ENCODE assay signal across 13 cellular contexts in the genomic region with DNA sequence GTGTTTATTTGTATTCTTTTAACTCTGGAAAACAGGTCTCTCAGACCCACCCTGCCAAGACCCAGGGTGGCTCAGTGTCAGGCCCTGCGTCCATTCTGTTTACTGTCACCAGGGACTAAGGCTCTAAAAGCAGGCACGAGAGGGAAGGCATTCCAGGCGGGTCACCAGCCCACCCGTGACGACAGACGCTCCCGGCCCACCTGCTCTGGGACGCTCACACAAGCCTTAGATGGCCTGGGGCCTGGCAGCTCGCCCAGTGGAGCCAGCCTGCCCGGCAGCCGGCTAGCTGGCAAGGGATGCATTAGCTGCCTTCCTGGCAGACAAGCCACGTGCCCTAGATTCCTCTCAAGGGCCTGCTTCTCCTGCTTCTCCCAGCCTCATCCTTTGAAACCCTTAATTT. TPM values are rescaled to one million over a fixed set of nuclear protein-coding genes. Genes with fewer than 3 reads are reported as not detected.
A peak's percentile ranks its signal among the peaks of the same experiment; 100 is the strongest.
DNase-seq lines count a peak whose midpoint lies in the region; ATAC-seq lines count a peak whose summit lies in the region.
"Had no signal": no experiment of that assay in that cellular context is flagged by ENCODE, and none has a peak within 500 bp of the region (broad histone marks: within the 10 kb centered on the region; RNA-seq: fewer than 3 reads in every experiment).

No MANE protein-coding gene starts in this region.

- ATAC-seq in aorta (ENCODE audit: low FRiP score) (peak; percentile 77), GM18502 (IDR thresholded peaks at IDR 0.05; ENCODE audit: poor library complexity, unreplicated experiment) (no peak), HG03460 (IDR thresholded peaks at IDR 0.05; ENCODE audit: unreplicated experiment) (no peak)
- ATAC-seq: naive thymus-derived CD8-positive, alpha-beta T cell; stimulated activated naive B cell treated with anti-CD40 and anti-IgM and Interleukin-4, amounts not matched to agents 10 μg/mL and 1 μg/mL and 100 μg/mL, for 72 hours had no signal

- DNase-seq in NCI-H345 (lab: John Stamatoyannopoulos, UW) (peak; percentile 56), NCI-H345 treated with DMSO at 0.1 percent for 48 hours (lab: John Stamatoyannopoulos, UW; ENCODE audit: unreplicated experiment) (no peak), cerebellar cortex (ENCODE audit: low spot score) (peak; percentile 95), medulla oblongata (ENCODE audit: extremely low spot score) (peak; percentile 90), aorta (peak; percentile 83 to 91), amniotic stem cell (lab: John Stamatoyannopoulos, UW) (no peak)
- DNase-seq: activated T-cell treated with anti-CD3 and anti-CD28 coated beads for 4 hours; MV-4-11; naive thymus-derived CD8-positive, alpha-beta T cell; Peyer's patch; stimulated activated naive B cell treated with anti-CD40 and anti-IgM and Interleukin-4, amounts not matched to agents 10 μg/mL and 1 μg/mL and 100 μg/mL, for 72 hours had no signal

- no peaks in the 10 kb centered on the region for H3K27me3 ChIP-seq in aorta (ENCODE audit: control insufficient read depth in 1 of 2, insufficient read depth in 2 of 2, low read length in 1 of 2)
- H3K27me3 ChIP-seq: Peyer's patch had no signal

- H3K36me3 ChIP-seq in aorta (ENCODE audit: control insufficient read depth in 1 of 2, insufficient read depth in 2 of 2, low read length in 1 of 2) = no peaks in the 10 kb centered on the region
- H3K36me3 ChIP-seq: Peyer's patch had no signal

- intact Hi-C loops in aorta (cut with DNase I) = loop anchor here (5.0 kb wide), 2 partner anchors 74 to 731 kb away; no protein-coding TSS in a partner anchor

- no peaks in the 10 kb centered on the region for H3K9me3 ChIP-seq in aorta (ENCODE audit: control insufficient read depth, low read length)
- H3K9me3 ChIP-seq: Peyer's patch had no signal

- peak overlapping the region in 1 of 2 donors; percentile 52 for H3K27ac ChIP-seq in aorta (ENCODE audit: low read depth in 1 of 2, low read length in 2 of 2)
- H3K27ac ChIP-seq: Peyer's patch had no signal

- H3K4me3 ChIP-seq in aorta (ENCODE audit: low read length in 2 of 2) = no peak overlapping the region
- H3K4me3 ChIP-seq: Peyer's patch had no signal

- H3K4me1 ChIP-seq in aorta (ENCODE audit: control insufficient read depth in 1 of 2, insufficient read depth in 2 of 2, low read length in 2 of 2) = peaks cover 0 to 4% of the 10 kb centered on the region in 2 donors

- WGBS in aorta, 2 donors = 5 to 8% methylated on average over 12 of the region's 12 CpGs

RNA-seq across cellular contexts. Expression of a gene that starts 9.2 kb away (rescaled TPM):
- total RNA-seq in aorta = 10 to 100 TPM; 28.2 to 37.7 TPM
- 1 to 10 TPM; 5.3 to 8.7 TPM for polyA plus RNA-seq in aorta
- total RNA-seq: naive thymus-derived CD8-positive, alpha-beta T cell had no signal

Comparison
In these comparisons a context has a peak if more than half of its experiments do, and no peak if none do; other contexts are left out.
1. DNase-seq: peak in NCI-H345 (single experiment), cerebellar cortex (single experiment), medulla oblongata (single experiment) and aorta (2 of 2); none in NCI-H345 treated with DMSO at 0.1 percent for 48 hours (single experiment) and amniotic stem cell (single experiment).